13 cellular contexts compared by ENCODE assay signal in the genomic region with DNA sequence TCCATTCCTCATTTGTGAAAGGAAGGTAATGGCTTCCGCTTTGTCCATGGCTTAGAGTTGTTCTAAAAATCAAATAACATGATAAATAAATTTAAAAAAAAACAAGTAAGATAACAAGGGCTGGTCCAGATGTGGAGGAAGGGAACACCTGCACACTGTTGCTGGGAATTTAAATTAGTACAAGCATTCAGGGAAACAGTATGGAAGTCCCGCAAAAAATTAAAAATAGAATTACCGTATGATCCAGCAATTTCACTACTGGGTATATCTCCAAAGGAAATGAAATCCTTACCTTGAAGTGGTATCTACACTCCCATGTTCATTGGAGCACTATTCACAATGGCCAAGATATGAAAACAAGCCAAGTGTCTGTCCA. TPM values are rescaled to one million over a fixed set of nuclear protein-coding genes. Genes with fewer than 3 reads are reported as not detected.
DNase-seq lines count a peak whose midpoint lies in the region; ATAC-seq and TF ChIP-seq lines count a peak whose summit lies in the region.
"Had no signal": no experiment of that assay in that cellular context is flagged by ENCODE, and none has a peak within 500 bp of the region (broad histone marks: within the 10 kb centered on the region; RNA-seq: fewer than 3 reads in every experiment).

No MANE protein-coding gene starts in this region.

- peaks cover 47% of the 10 kb centered on the region for H3K4me1 ChIP-seq in lower lobe of right lung
- H3K4me1 ChIP-seq in transverse colon: peaks cover 9 to 28% (median 17%) of the 10 kb centered on the region in 4 donors

- 79 to 86% methylated on average over 3 of the region's 3 CpGs for WGBS in transverse colon (ENCODE audit: low coverage in 1 of 2), 2 donors

- no peak for TF ChIP-seq POLR2A in transverse colon (IDR thresholded peaks at IDR 0.05)

- POLR2A ChIA-PET in activated B cell treated with CpG ODN at 0.5 μM for 24 hours (lab: Charles Lee): interaction anchor here (0.8 to 7.0 kb wide), 11 partner anchors 7 to 130 kb away, joined by 3 to 139 read pairs (median 34); a partner anchor contains a TSS

- H3K27ac ChIP-seq in lower lobe of right lung: peak overlapping the region; percentile 80
- peak overlapping the region; percentile 28 to 80 (median 62) for H3K27ac ChIP-seq in transverse colon

- H3K9me3 ChIP-seq in lower lobe of right lung (no peaks in the 10 kb centered on the region), transverse colon (no peaks in the 10 kb centered on the region)
- H3K9me3 ChIP-seq: tibial artery had no signal

- in situ Hi-C loops in transverse colon (cut with MboI; ENCODE audit: low pct_ligation_motif_present in 1 of 4, low pct_unique_long_range_greater_than_20kb in 1 of 4, low sequenced_read_pairs in 3 of 4): loop anchor here in 2 of 4 donors (10.0 kb wide), 2 partner anchors 45 to 75 kb away; a partner anchor contains a TSS

- peak overlapping the region; percentile 100 for H3K27ac Mint-ChIP-seq in activated T-cell treated with anti-CD3 and anti-CD28 coated beads, Interleukin-2, amount 50 U/mL, for 24 hours
- H3K27ac Mint-ChIP-seq in activated B cell treated with CpG ODN at 0.5 μM for 24 hours: peak overlapping the region; percentile 97
- H3K27ac Mint-ChIP-seq: GM23338 had no signal

- TF ChIP-seq EP300 in transverse colon (IDR thresholded peaks at IDR 0.05; ENCODE audit: low read depth): no peak

- CTCF ChIA-PET in activated B cell treated with CpG ODN at 0.5 μM for 24 hours (lab: Charles Lee): interaction anchor here (0.8 to 1.1 kb wide), 3 partner anchors 11 to 130 kb away, joined by 3 to 6 read pairs (median 5); no protein-coding TSS in a partner anchor

- H3K36me3 ChIP-seq in lower lobe of right lung (no peaks in the 10 kb centered on the region), transverse colon (no peaks in the 10 kb centered on the region)
- H3K36me3 ChIP-seq: tibial artery had no signal

- ATAC-seq in activated B cell treated with CpG ODN at 0.5 μM for 24 hours (ENCODE audit: low read depth): no peak
- ATAC-seq in lower lobe of right lung: no peak
- no peak for ATAC-seq in omental fat pad (ENCODE audit: low FRiP score)
- ATAC-seq in GM21381 (IDR thresholded peaks at IDR 0.05; ENCODE audit: unreplicated experiment): no peak
- ATAC-seq: GM23338 had no signal

- no peak for DNase-seq in activated T-cell treated with anti-CD3 and anti-CD28 coated beads, Interleukin-2, amount 50 U/mL, for 24 hours
- no peak for DNase-seq in activated T-cell treated with anti-CD3 and anti-CD28 coated beads, Interleukin-2, amount 50 U/mL, for 1 hour
- DNase-seq in activated B cell treated with CpG ODN at 0.5 μM for 24 hours: no peak
- DNase-seq in lower lobe of right lung: no peak
- no peak for DNase-seq in transverse colon
- DNase-seq in SIG-M5 treated with dmso at 0.1 percent for 504 hours (lab: John Stamatoyannopoulos, UW; ENCODE audit: unreplicated experiment): no peak
- DNase-seq in omental fat pad (ENCODE audit: low spot score): no peak
- DNase-seq: DMS79, foreskin fibroblast, NCI-H2081, tibial artery had no signal

- H3K4me3 ChIP-seq in lower lobe of right lung: no peak overlapping the region
- H3K4me3 ChIP-seq in transverse colon: no peak overlapping the region
- H3K4me3 ChIP-seq: GM23338, tibial artery had no signal

- H3K36me3 Mint-ChIP-seq in activated T-cell treated with anti-CD3 and anti-CD28 coated beads, Interleukin-2, amount 50 U/mL, for 24 hours (ENCODE audit: low read depth): peaks cover 8% of the 10 kb centered on the region
- peaks cover 4% of the 10 kb centered on the region for H3K36me3 Mint-ChIP-seq in activated B cell treated with CpG ODN at 0.5 μM for 24 hours (ENCODE audit: low read depth)

- intact Hi-C loops in activated B cell treated with CpG ODN at 0.5 μM for 24 hours (cut with micrococcal nuclease) (no loop called here), lower lobe of right lung (cut with DNase I) (loop anchor here (10.0 kb wide), 1 partner anchor 45 kb away; a partner anchor contains a TSS), transverse colon (cut with DNase I; ENCODE audit: low total_unique reads) (no loop called here)

- H3K27me3 ChIP-seq in lower lobe of right lung (ENCODE audit: low read depth): no peaks in the 10 kb centered on the region
- no peaks in the 10 kb centered on the region for H3K27me3 ChIP-seq in transverse colon
- H3K27me3 ChIP-seq: tibial artery had no signal

- TF ChIP-seq CTCF in activated B cell treated with CpG ODN at 0.5 μM for 24 hours (IDR thresholded peaks at IDR 0.05) (no peak), lower lobe of right lung (IDR thresholded peaks at IDR 0.05) (no peak), transverse colon (IDR thresholded peaks at IDR 0.05) (no peak), omental fat pad (IDR thresholded peaks at IDR 0.05) (no peak)

- H3K4me3 Mint-ChIP-seq in activated T-cell treated with anti-CD3 and anti-CD28 coated beads, Interleukin-2, amount 50 U/mL, for 24 hours: peak overlapping the region; percentile 88
- peak overlapping the region; percentile 86 for H3K4me3 Mint-ChIP-seq in activated B cell treated with CpG ODN at 0.5 μM for 24 hours
- H3K4me3 Mint-ChIP-seq: GM23338 had no signal

- no peaks in the 10 kb centered on the region for H3K27me3 Mint-ChIP-seq in activated T-cell treated with anti-CD3 and anti-CD28 coated beads, Interleukin-2, amount 50 U/mL, for 24 hours
- no peaks in the 10 kb centered on the region for H3K27me3 Mint-ChIP-seq in activated B cell treated with CpG ODN at 0.5 μM for 24 hours

- peaks cover 2% of the 10 kb centered on the region for H3K9me3 Mint-ChIP-seq in activated T-cell treated with anti-CD3 and anti-CD28 coated beads, Interleukin-2, amount 50 U/mL, for 24 hours
- no peaks in the 10 kb centered on the region for H3K9me3 Mint-ChIP-seq in activated B cell treated with CpG ODN at 0.5 μM for 24 hours
- H3K9me3 Mint-ChIP-seq: GM23338 had no signal

- peaks cover 93% of the 10 kb centered on the region for H3K4me1 Mint-ChIP-seq in activated T-cell treated with anti-CD3 and anti-CD28 coated beads, Interleukin-2, amount 50 U/mL, for 24 hours (ENCODE audit: low read depth)
- H3K4me1 Mint-ChIP-seq in activated B cell treated with CpG ODN at 0.5 μM for 24 hours: peaks cover 93% of the 10 kb centered on the region

RNA-seq across cellular contexts. Expression of a gene that starts 17.6 kb away (rescaled TPM):
- 59.9 and 60.5 TPM in 2 replicates for total RNA-seq in activated B cell treated with CpG ODN at 0.5 μM for 24 hours
- total RNA-seq in lower lobe of right lung: 125 TPM
- total RNA-seq in transverse colon: 100 to 1,000 TPM in 2 of 4 donors, 10 to 100 TPM in 2; 22.3 to 140 (median 88.4) TPM
- 100 to 1,000 TPM in 1 of 4 donors, 10 to 100 TPM in 3; 40.8 to 146 (median 50.1) TPM for total RNA-seq in omental fat pad

RNA-seq across cellular contexts. Expression of a gene that starts 43.8 kb away (rescaled TPM):
- total RNA-seq in activated B cell treated with CpG ODN at 0.5 μM for 24 hours (142 and 149 TPM in 2 replicates), lower lobe of right lung (12.8 TPM), transverse colon (1 to 10 TPM; 1.4 to 8.7 (median 6.1) TPM), omental fat pad (10 to 100 TPM; 14.8 to 68.5 (median 20.8) TPM)
